6 cellular contexts compared by ENCODE assay signal in genomic region chr2:129695496-129695895, GRCh38.
"Had no signal": no experiment of that assay in that cellular context is flagged by ENCODE, and none has a peak within 500 bp of the region (broad histone marks: within the 10 kb centered on the region; RNA-seq: fewer than 3 reads in every experiment).

No MANE protein-coding gene starts in this region.

- H3K27ac Mint-ChIP-seq: GM23338, H9, HFFc6, IgD-negative memory B cell had no signal

- H3K4me3 ChIP-seq: GM23338 had no signal

- H3K4me1 Mint-ChIP-seq: IgD-negative memory B cell had no signal

- H3K27ac ChIP-seq: HL-60 had no signal

- H3K4me3 Mint-ChIP-seq: GM23338, H9, HFFc6, IgD-negative memory B cell had no signal

- DNase-seq: H9, HCEC 1CT, HFFc6 had no signal

- H3K27me3 Mint-ChIP-seq: IgD-negative memory B cell had no signal

- H3K36me3 Mint-ChIP-seq: IgD-negative memory B cell had no signal
